ENCODE assay signal across 21 cellular contexts in genomic region chr7:110486549-110486948, GRCh38.
DNase-seq lines count a peak whose midpoint lies in the region; ATAC-seq lines count a peak whose summit lies in the region.
"Had no signal": no experiment of that assay in that cellular context is flagged by ENCODE, and none has a peak within 500 bp of the region (broad histone marks: within the 10 kb centered on the region; RNA-seq: fewer than 3 reads in every experiment).

No MANE protein-coding gene starts in this region.

- ATAC-seq in GM18520 (IDR thresholded peaks at IDR 0.05; ENCODE audit: unreplicated experiment) (peak; percentile 94), GM21390 (IDR thresholded peaks at IDR 0.05; ENCODE audit: unreplicated experiment) (peak; percentile 60), HG03066 (IDR thresholded peaks at IDR 0.05; ENCODE audit: low read depth, unreplicated experiment) (peak; percentile 53), GM18517 (IDR thresholded peaks at IDR 0.05; ENCODE audit: unreplicated experiment) (no peak)
- ATAC-seq: CD8-positive, alpha-beta T cell; Panc1; T-helper 17 cell had no signal

- DNase-seq in renal cortical epithelial cell (ENCODE audit: low read depth) (peak; percentile 7), AG20443 (ENCODE audit: low spot score) (no peak)
- DNase-seq in activated CD8-positive, alpha-beta memory T cell treated with anti-CD3 and anti-CD28 coated beads for 24 hours: no peak
- DNase-seq: Calu3; CD8-positive, alpha-beta T cell; GF-D8; H9; Kasumi-1; MG63; NCI-H1048; NCI-H1436; NCI-H2029; NCI-H345; NCI-H524 treated with DMSO at 0.1 percent for 48 hours; SJCRH30; T-helper 17 cell had no signal
